28 cellular contexts compared by ENCODE assay signal in the genomic region with DNA sequence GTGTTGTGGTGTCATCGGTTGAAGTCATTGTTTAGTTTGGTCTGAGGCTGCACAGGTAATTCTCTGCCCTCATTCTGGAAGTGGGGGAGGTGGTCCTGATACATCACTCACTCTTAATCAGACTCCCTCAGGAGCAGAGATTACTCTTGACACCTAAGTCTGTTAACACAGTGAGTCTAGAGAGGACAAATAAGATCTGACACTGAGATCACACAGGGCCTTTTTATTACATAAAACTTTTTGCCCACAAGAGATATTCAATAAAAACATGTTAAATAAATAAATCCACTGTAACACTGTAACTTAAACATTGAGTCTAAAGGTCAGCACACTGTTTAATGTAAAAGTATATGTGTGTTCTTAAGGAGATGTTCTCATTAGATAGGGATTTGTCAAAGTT. TPM values are rescaled to one million over a fixed set of nuclear protein-coding genes. Genes with fewer than 3 reads are reported as not detected.
DNase-seq lines count a peak whose midpoint lies in the region; FAIRE-seq lines count a peak whose summit lies in the region.
"Had no signal": no experiment of that assay in that cellular context is flagged by ENCODE, and none has a peak within 500 bp of the region (broad histone marks: within the 10 kb centered on the region; RNA-seq: fewer than 3 reads in every experiment).

No MANE protein-coding gene starts in this region.

- H3K27me3 Mint-ChIP-seq in activated naive CD4-positive, alpha-beta T cell treated with anti-CD3 and anti-CD28 coated beads, Interleukin-2, amount 10 ng/mL, durations not matched to agents 7 days and 5 days = no peaks in the 10 kb centered on the region
- no peaks in the 10 kb centered on the region for H3K27me3 Mint-ChIP-seq in dendritic cell treated with granulocyte-macrophage colony-stimulating factor and Interleukin-4, amounts not matched to agents 40 ng/mL and 50 ng/mL, for 4 days
- H3K27me3 Mint-ChIP-seq: activated B cell treated with CpG ODN at 0.5 μM for 24 hours; B cell; naive thymus-derived CD8-positive, alpha-beta T cell had no signal

- WGBS in small intestine, 3 donors = 68 to 100% (median 95%) methylated on average over 1 of the region's 1 CpG

- H3K27me3 ChIP-seq in small intestine (ENCODE audit: control insufficient read depth in 2 of 2, insufficient read depth in 2 of 2, low read length in 2 of 2) = no peaks in the 10 kb centered on the region
- H3K27me3 ChIP-seq: breast epithelium, upper lobe of left lung had no signal

- DNase-seq in activated naive CD4-positive, alpha-beta T cell treated with anti-CD3 and anti-CD28 coated beads, Interleukin-2, amount 10 ng/mL, durations not matched to agents 7 days and 5 days = no peak
- no peak for DNase-seq in activated naive CD4-positive, alpha-beta T cell treated with anti-CD3 and anti-CD28 coated beads, Interleukin-2, amount 50 U/mL, for 16 hours
- DNase-seq in LoVo (ENCODE audit: low spot score) = peak; percentile 14
- DNase-seq in small intestine = no peak
- no peak for DNase-seq in COLO668 (lab: John Stamatoyannopoulos, UW; ENCODE audit: unreplicated experiment)
- no peak for DNase-seq in EL
- DNase-seq in effector CD8-positive, alpha-beta T cell (lab: John Stamatoyannopoulos, UW) = no peak
- DNase-seq: ACHN; activated B cell treated with CpG ODN at 0.5 μM for 24 hours; activated CD8-positive, alpha-beta memory T cell treated with anti-CD3 and anti-CD28 coated beads for 24 hours; activated gamma-delta T cell treated with Interleukin-2 at 50 U/mL for 16 hours; activated T-cell treated with anti-CD3 and anti-CD28 coated beads for 4 hours; COR-L47; HCEC 1CT; midbrain; naive thymus-derived CD8-positive, alpha-beta T cell; NCI-H1092; NCI-H1694 treated with DMSO at 0.1 percent for 48 hours; NCI-H446 treated with DMSO at 0.1 percent for 48 hours; NCI-H774; nucleus accumbens; SIG-M5; upper lobe of left lung had no signal

- peaks cover 11% of the 10 kb centered on the region for H3K36me3 Mint-ChIP-seq in activated naive CD4-positive, alpha-beta T cell treated with anti-CD3 and anti-CD28 coated beads, Interleukin-2, amount 10 ng/mL, durations not matched to agents 7 days and 5 days
- H3K36me3 Mint-ChIP-seq in dendritic cell treated with granulocyte-macrophage colony-stimulating factor and Interleukin-4, amounts not matched to agents 40 ng/mL and 50 ng/mL, for 4 days (ENCODE audit: low read depth) = peaks cover 15% of the 10 kb centered on the region
- H3K36me3 Mint-ChIP-seq: naive thymus-derived CD8-positive, alpha-beta T cell; stimulated activated effector memory CD8-positive, alpha-beta T cell treated with anti-CD3 and anti-CD28 coated beads, Interleukin-12 subunit alpha, Interleukin-12 subunit beta, amount 100 ng/mL, for 72 hours had no signal

- H3K36me3 ChIP-seq in small intestine (ENCODE audit: control insufficient read depth in 2 of 2, insufficient read depth in 2 of 2, low read length in 2 of 2) = no peaks in the 10 kb centered on the region
- H3K36me3 ChIP-seq: breast epithelium, upper lobe of left lung had no signal

- peak; percentile 53 for FAIRE-seq in small intestine (lab: Jason Lieb, UNC)
- FAIRE-seq: frontal cortex had no signal

- peaks cover 6% of the 10 kb centered on the region for H3K9me3 Mint-ChIP-seq in activated naive CD4-positive, alpha-beta T cell treated with anti-CD3 and anti-CD28 coated beads, Interleukin-2, amount 10 ng/mL, durations not matched to agents 7 days and 5 days
- H3K9me3 Mint-ChIP-seq in dendritic cell treated with granulocyte-macrophage colony-stimulating factor and Interleukin-4, amounts not matched to agents 40 ng/mL and 50 ng/mL, for 4 days = peaks cover 26% of the 10 kb centered on the region
- H3K9me3 Mint-ChIP-seq: naive thymus-derived CD8-positive, alpha-beta T cell; stimulated activated effector memory CD8-positive, alpha-beta T cell treated with anti-CD3 and anti-CD28 coated beads, Interleukin-12 subunit alpha, Interleukin-12 subunit beta, amount 100 ng/mL, for 72 hours had no signal

- H3K4me1 ChIP-seq in small intestine (ENCODE audit: control insufficient read depth in 2 of 2, insufficient read depth in 1 of 2, low read depth in 1 of 2, low read length in 1 of 2) = no peaks in the 10 kb centered on the region
- H3K4me1 ChIP-seq: breast epithelium had no signal

- no peak overlapping the region for H3K27ac ChIP-seq in small intestine (ENCODE audit: low read depth in 1 of 2, low read length in 1 of 2)
- H3K27ac ChIP-seq: breast epithelium, upper lobe of left lung had no signal

- H3K4me3 ChIP-seq in small intestine (ENCODE audit: low read depth in 1 of 2, low read length in 2 of 2) = no peak overlapping the region
- H3K4me3 ChIP-seq: breast epithelium, upper lobe of left lung had no signal

- CTCF ChIA-PET in activated naive CD4-positive, alpha-beta T cell treated with anti-CD3 and anti-CD28 coated beads, Interleukin-2, amount 10 ng/mL, durations not matched to agents 7 days and 5 days (lab: Charles Lee) = interaction anchor here (0.6 to 0.9 kb wide), 2 partner anchors 8 to 161 kb away, joined by 3 to 4 read pairs; no protein-coding TSS in a partner anchor

- no peak overlapping the region for H3K4me3 Mint-ChIP-seq in activated naive CD4-positive, alpha-beta T cell treated with anti-CD3 and anti-CD28 coated beads, Interleukin-2, amount 10 ng/mL, durations not matched to agents 7 days and 5 days
- no peak overlapping the region for H3K4me3 Mint-ChIP-seq in dendritic cell treated with granulocyte-macrophage colony-stimulating factor and Interleukin-4, amounts not matched to agents 40 ng/mL and 50 ng/mL, for 4 days
- H3K4me3 Mint-ChIP-seq: activated B cell treated with CpG ODN at 0.5 μM for 24 hours; B cell; naive thymus-derived CD8-positive, alpha-beta T cell; stimulated activated effector memory CD8-positive, alpha-beta T cell treated with anti-CD3 and anti-CD28 coated beads, Interleukin-12 subunit alpha, Interleukin-12 subunit beta, amount 100 ng/mL, for 72 hours had no signal

- H3K9me3 ChIP-seq in small intestine (ENCODE audit: control insufficient read depth, low read depth) = no peaks in the 10 kb centered on the region
- H3K9me3 ChIP-seq: breast epithelium, upper lobe of left lung had no signal

- intact Hi-C loops in dendritic cell treated with granulocyte-macrophage colony-stimulating factor and Interleukin-4, amounts not matched to agents 40 ng/mL and 50 ng/mL, for 4 days (cut with micrococcal nuclease) = no loop called here

- peaks cover 76% of the 10 kb centered on the region for H3K4me1 Mint-ChIP-seq in activated naive CD4-positive, alpha-beta T cell treated with anti-CD3 and anti-CD28 coated beads, Interleukin-2, amount 10 ng/mL, durations not matched to agents 7 days and 5 days
- H3K4me1 Mint-ChIP-seq in dendritic cell treated with granulocyte-macrophage colony-stimulating factor and Interleukin-4, amounts not matched to agents 40 ng/mL and 50 ng/mL, for 4 days (ENCODE audit: low read depth) = peaks cover 39% of the 10 kb centered on the region

- H3K27ac Mint-ChIP-seq in activated naive CD4-positive, alpha-beta T cell treated with anti-CD3 and anti-CD28 coated beads, Interleukin-2, amount 10 ng/mL, durations not matched to agents 7 days and 5 days = peak overlapping the region; percentile 29
- H3K27ac Mint-ChIP-seq in dendritic cell treated with granulocyte-macrophage colony-stimulating factor and Interleukin-4, amounts not matched to agents 40 ng/mL and 50 ng/mL, for 4 days = peak overlapping the region; percentile 34
- H3K27ac Mint-ChIP-seq: activated B cell treated with CpG ODN at 0.5 μM for 24 hours; B cell; stimulated activated effector memory CD8-positive, alpha-beta T cell treated with anti-CD3 and anti-CD28 coated beads, Interleukin-12 subunit alpha, Interleukin-12 subunit beta, amount 100 ng/mL, for 72 hours had no signal

RNA-seq across cellular contexts. Expression of gene MBNL1, which starts 57.1 kb away (rescaled TPM):
- 10 to 100 TPM; 39.6 to 41.2 (median 40.0) TPM for polyA plus RNA-seq in small intestine
